11 cellular contexts compared by ENCODE assay signal in the genomic region with DNA sequence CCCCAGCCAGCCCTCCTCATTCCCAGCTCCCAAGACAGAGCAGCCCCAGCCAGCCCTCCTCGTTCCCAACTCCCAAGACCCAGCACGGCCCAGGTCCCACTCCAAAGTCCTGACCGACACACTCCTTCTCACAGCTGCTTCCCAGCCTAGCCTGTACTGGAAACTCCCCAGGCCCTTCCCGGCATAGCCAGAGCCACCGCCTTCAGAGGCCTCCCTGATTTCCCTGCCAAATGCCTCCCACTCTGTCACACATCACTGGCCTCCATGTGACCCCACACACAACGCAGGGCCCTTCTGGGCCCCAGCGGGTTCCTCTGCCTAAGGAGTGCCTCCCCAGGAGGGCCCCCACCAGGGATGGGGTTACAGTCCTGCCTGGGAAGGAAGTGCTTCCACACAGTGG. TPM values are rescaled to one million over a fixed set of nuclear protein-coding genes. Genes with fewer than 3 reads are reported as not detected.
DNase-seq lines count a peak whose midpoint lies in the region; ATAC-seq and TF ChIP-seq lines count a peak whose summit lies in the region.
"Had no signal": no experiment of that assay in that cellular context is flagged by ENCODE, and none has a peak within 500 bp of the region (broad histone marks: within the 10 kb centered on the region; RNA-seq: fewer than 3 reads in every experiment).

No MANE protein-coding gene starts in this region.

- DNase-seq in right cardiac atrium (peak in 2 of 3 donors; percentile 64 to 69), right atrium auricular region (ENCODE audit: low spot score) (no peak), lower lobe of right lung (no peak), type B pancreatic cell (ENCODE audit: extremely low spot score, unreplicated experiment) (no peak), KG1 (lab: John Stamatoyannopoulos, UW) (no peak), NCI-H510A (lab: John Stamatoyannopoulos, UW) (no peak)
- DNase-seq: hypothalamus; NCI-H69; stimulated activated CD8-positive, alpha-beta memory T cell treated with anti-CD3 and anti-CD28 coated beads, Interleukin-4, amount 100 ng/mL, for 48 hours had no signal

- TF ChIP-seq CTCF in right atrium auricular region (IDR thresholded peaks at IDR 0.05) (no peak), lower lobe of right lung (IDR thresholded peaks at IDR 0.05) (no peak), type B pancreatic cell (conservative IDR thresholded peaks at IDR 0.05) (no peak)

- H3K4me3 Mint-ChIP-seq in activated naive CD8-positive, alpha-beta T cell: peak overlapping the region; percentile 85
- peak overlapping the region; percentile 74 for H3K4me3 Mint-ChIP-seq in type B pancreatic cell

- 48% methylated on average over 7 of the region's 7 CpGs for WGBS in right cardiac atrium

- H3K9me3 Mint-ChIP-seq in activated naive CD8-positive, alpha-beta T cell (ENCODE audit: low read depth): no peaks in the 10 kb centered on the region
- H3K9me3 Mint-ChIP-seq in type B pancreatic cell: no peaks in the 10 kb centered on the region

- H3K27ac Mint-ChIP-seq in activated naive CD8-positive, alpha-beta T cell: peak overlapping the region; percentile 86
- H3K27ac Mint-ChIP-seq in type B pancreatic cell: peak overlapping the region; percentile 60

- H3K9me3 ChIP-seq in right cardiac atrium (ENCODE audit: control insufficient read depth, low read length) (no peaks in the 10 kb centered on the region), right atrium auricular region (no peaks in the 10 kb centered on the region), lower lobe of right lung (no peaks in the 10 kb centered on the region)

- H3K36me3 Mint-ChIP-seq in activated naive CD8-positive, alpha-beta T cell: peaks cover 2% of the 10 kb centered on the region
- H3K36me3 Mint-ChIP-seq in type B pancreatic cell: peaks cover 5% of the 10 kb centered on the region

- peaks cover 38% of the 10 kb centered on the region for H3K4me1 Mint-ChIP-seq in activated naive CD8-positive, alpha-beta T cell (ENCODE audit: low read depth)
- peaks cover 26% of the 10 kb centered on the region for H3K4me1 Mint-ChIP-seq in type B pancreatic cell (ENCODE audit: unreplicated experiment)

- ATAC-seq in right cardiac atrium: peak in 1 of 2 donors; percentile 4
- ATAC-seq in lower lobe of right lung: no peak
- no peak for ATAC-seq in HG03159 (IDR thresholded peaks at IDR 0.05; ENCODE audit: unreplicated experiment)

- intact Hi-C loops in right cardiac atrium (cut with DNase I): no loop called here
- intact Hi-C loops in lower lobe of right lung (cut with DNase I): no loop called here

- H3K27me3 ChIP-seq in right cardiac atrium (ENCODE audit: control insufficient read depth, insufficient read depth): no peaks in the 10 kb centered on the region
- H3K27me3 ChIP-seq in right atrium auricular region: no peaks in the 10 kb centered on the region
- no peaks in the 10 kb centered on the region for H3K27me3 ChIP-seq in lower lobe of right lung (ENCODE audit: low read depth)

- H3K27ac ChIP-seq in right cardiac atrium (ENCODE audit: low read length) (no peak overlapping the region), right atrium auricular region (no peak overlapping the region), lower lobe of right lung (no peak overlapping the region)

- H3K4me3 ChIP-seq in right cardiac atrium (ENCODE audit: low read length) (no peak overlapping the region), right atrium auricular region (peak overlapping the region in 1 of 2 donors; percentile 6), lower lobe of right lung (peak overlapping the region; percentile 17)

- no peaks in the 10 kb centered on the region for H3K27me3 Mint-ChIP-seq in activated naive CD8-positive, alpha-beta T cell
- no peaks in the 10 kb centered on the region for H3K27me3 Mint-ChIP-seq in type B pancreatic cell

- H3K36me3 ChIP-seq in right atrium auricular region (peaks cover 16% of the 10 kb centered on the region), lower lobe of right lung (peaks cover 36% of the 10 kb centered on the region)

- H3K4me1 ChIP-seq in right cardiac atrium (ENCODE audit: control insufficient read depth, insufficient read depth, low read length) (peaks cover 19% of the 10 kb centered on the region), right atrium auricular region (peaks cover 0 to 49% of the 10 kb centered on the region in 2 donors), lower lobe of right lung (peaks cover 40% of the 10 kb centered on the region)

RNA-seq across cellular contexts. Expression of a gene that starts 2.8 kb away (rescaled TPM):
- total RNA-seq in right cardiac atrium (10 to 100 TPM; 34.9 to 41.2 (median 37.1) TPM), right atrium auricular region (10 to 100 TPM; 27.5 to 33.5 TPM), lower lobe of right lung (49.9 TPM), type B pancreatic cell (ENCODE audit: low replicate concordance) (56.5 and 73.8 TPM in 2 replicates)
- polyA plus RNA-seq in right cardiac atrium: 38.4 TPM

RNA-seq across cellular contexts. Expression of a gene that starts 9.4 kb away (rescaled TPM):
- total RNA-seq in right cardiac atrium (1 to 10 TPM; 2.7 to 6.2 (median 4.8) TPM), right atrium auricular region (under 1 TPM; 0.59 to 0.79 TPM), lower lobe of right lung (4.3 TPM), type B pancreatic cell (ENCODE audit: low replicate concordance) (2.7 and 13.5 TPM in 2 replicates)
- 3.4 TPM for polyA plus RNA-seq in right cardiac atrium

RNA-seq across cellular contexts. Expression of a gene that starts 24.3 kb away (rescaled TPM):
- total RNA-seq in right cardiac atrium (1 to 10 TPM in 2 of 4 donors, under 1 TPM in 1, not detected in 1; 0.94 to 2.4 (median 1.1) TPM), right atrium auricular region (not detected), lower lobe of right lung (1.2 TPM), type B pancreatic cell (ENCODE audit: low replicate concordance) (2.5 TPM in 2 replicates)
- 0.36 TPM for polyA plus RNA-seq in right cardiac atrium

RNA-seq across cellular contexts. Expression of a gene that starts 36.9 kb away (rescaled TPM):
- total RNA-seq in right cardiac atrium: 10 to 100 TPM; 33.1 to 61.8 (median 42.8) TPM
- 37.4 TPM for polyA plus RNA-seq in right cardiac atrium
- total RNA-seq in right atrium auricular region: 10 to 100 TPM; 19.5 to 20.4 TPM
- total RNA-seq in lower lobe of right lung: 50.6 TPM
- total RNA-seq in type B pancreatic cell (ENCODE audit: low replicate concordance): 93.9 and 103 TPM in 2 replicates

RNA-seq across cellular contexts. Expression of a gene that starts 37.6 kb away (rescaled TPM):
- total RNA-seq in right cardiac atrium: 10 to 100 TPM; 11.3 to 14.1 (median 12.5) TPM
- polyA plus RNA-seq in right cardiac atrium: 13.1 TPM
- 10 to 100 TPM; 14.5 to 24.8 TPM for total RNA-seq in right atrium auricular region
- total RNA-seq in lower lobe of right lung: 16.2 TPM
- 20.4 and 25.5 TPM in 2 replicates for total RNA-seq in type B pancreatic cell (ENCODE audit: low replicate concordance)

Comparison
In these comparisons a context has a peak if more than half of its experiments do, and no peak if none do; other contexts are left out.
1. DNase-seq: peak in right cardiac atrium (2 of 3); none in right atrium auricular region (single experiment), lower lobe of right lung (single experiment), type B pancreatic cell (single experiment), KG1 (single experiment) and NCI-H510A (single experiment).